8 cellular contexts compared by ENCODE assay signal in genomic region chr3:122183521-122183892, GRCh38. TPM values are rescaled to one million over a fixed set of nuclear protein-coding genes. Genes with fewer than 3 reads are reported as not detected.
DNase-seq lines count a peak whose midpoint lies in the region; ATAC-seq lines count a peak whose summit lies in the region.

TSS of gene CASR (plus strand) at chr3:122183668. CDS start at chr3:122254190, 70,522 bp downstream.

- peak; percentile 68 for DNase-seq in DMS53 (lab: John Stamatoyannopoulos, UW)
- DNase-seq in HPDE6-E6E7 (ENCODE audit: extremely low spot score) = peak; percentile 10
- DNase-seq in effector memory CD8-positive, alpha-beta T cell = no peak
- no peak for DNase-seq in naive B cell
- no peak for DNase-seq in NCI-H82 (lab: John Stamatoyannopoulos, UW)
- DNase-seq in cerebellum (ENCODE audit: low spot score) = no peak

- H3K9me3 Mint-ChIP-seq in effector memory CD8-positive, alpha-beta T cell = no peaks in the 10 kb centered on the region
- peaks cover 0 to 5% (median 0%) of the 10 kb centered on the region in 7 donors for H3K9me3 Mint-ChIP-seq in naive B cell

- no peak for ATAC-seq in effector memory CD8-positive, alpha-beta T cell (replicated peaks)
- ATAC-seq in naive B cell (ENCODE audit: low read depth in 2 of 2) (peak in 1 of 2 donors; percentile 21), HG03135 (IDR thresholded peaks at IDR 0.05; ENCODE audit: unreplicated experiment) (no peak), HG03469 (IDR thresholded peaks at IDR 0.05; ENCODE audit: unreplicated experiment) (no peak)

- H3K27me3 Mint-ChIP-seq in effector memory CD8-positive, alpha-beta T cell = peaks cover 65 to 96% of the 10 kb centered on the region in 2 donors
- H3K27me3 Mint-ChIP-seq in naive B cell = peaks cover 79 to 89% (median 85%) of the 10 kb centered on the region in 3 donors

- H3K36me3 Mint-ChIP-seq in effector memory CD8-positive, alpha-beta T cell (ENCODE audit: insufficient read depth) = peaks cover 5% of the 10 kb centered on the region
- H3K36me3 Mint-ChIP-seq in naive B cell = no peaks in the 10 kb centered on the region

- H3K4me1 Mint-ChIP-seq in effector memory CD8-positive, alpha-beta T cell (ENCODE audit: low read depth in 2 of 2) = peaks cover 0 to 7% of the 10 kb centered on the region in 2 donors
- H3K4me1 Mint-ChIP-seq in naive B cell = peaks cover 8 to 14% (median 8%) of the 10 kb centered on the region in 3 donors

- H3K4me3 Mint-ChIP-seq in effector memory CD8-positive, alpha-beta T cell = peak within 1 kb of the TSS; percentile 34 to 70
- peak within 1 kb of the TSS; percentile 70 to 91 (median 78) for H3K4me3 Mint-ChIP-seq in naive B cell

- H3K27ac Mint-ChIP-seq in effector memory CD8-positive, alpha-beta T cell = no peak within 1 kb of the TSS
- H3K27ac Mint-ChIP-seq in naive B cell = peak within 1 kb of the TSS in 2 of 6 donors; percentile 18 to 65

RNA-seq across cellular contexts. Expression of gene CASR, which starts in this region (rescaled TPM):
- polyA plus RNA-seq in naive B cell (ENCODE audit: low read depth in 6 of 6) = not detected
- 0.09 TPM for total RNA-seq in cerebellum

Comparison
In these comparisons a context has a peak if more than half of its experiments do, and no peak if none do; other contexts are left out.
1. DNase-seq: peak in DMS53 (single experiment) and HPDE6-E6E7 (single experiment); none in effector memory CD8-positive, alpha-beta T cell (0 of 3), naive B cell (single experiment), NCI-H82 (single experiment) and cerebellum (single experiment).